In genomic region chr1:240280560-240281322, GRCh38 we compare ENCODE assay signal across 1 cellular context.
A peak's percentile ranks its signal among the peaks of the same experiment; 100 is the strongest.
TF ChIP-seq lines count a peak whose summit lies in the region.

No MANE protein-coding gene starts in this region.

TF ChIP-seq in HEK293, 187 proteins besides CTCF, POLR2A, EP300 and RAD21 (continued from another document and continues in another):
- TF ChIP-seq HIC1 (tag by site-specific recombination; IDR thresholded peaks at IDR 0.05) (no peak), ZNF521 (tag by site-specific recombination; IDR thresholded peaks at IDR 0.05) (no peak), KLF16 (tag by site-specific recombination; IDR thresholded peaks at IDR 0.05) (no peak), ZNF791 (tag by site-specific recombination; IDR thresholded peaks at IDR 0.05) (no peak), ZBTB11 (tag by site-specific recombination; conservative IDR thresholded peaks at IDR 0.05; ENCODE audit: low read depth) (no peak), HOXC10 (CRISPR knock-in tag; IDR thresholded peaks at IDR 0.05) (no peak), ZNF335 (tag by site-specific recombination; conservative IDR thresholded peaks at IDR 0.05) (peak; percentile 37; the same call in 1 of the 2 replicates), BCL6B (tag by site-specific recombination; IDR thresholded peaks at IDR 0.05) (no peak), ZXDB (tag by site-specific recombination; IDR thresholded peaks at IDR 0.05) (peak; percentile 92), MYNN (tag by site-specific recombination; IDR thresholded peaks at IDR 0.05; ENCODE audit: borderline replicate concordance) (no peak), REST (tag by site-specific recombination; IDR thresholded peaks at IDR 0.05) (no peak), HOXA7 (CRISPR knock-in tag; IDR thresholded peaks at IDR 0.05; ENCODE audit: borderline replicate concordance) (no peak), ZNF350 (tag by site-specific recombination; IDR thresholded peaks at IDR 0.05) (no peak), ZNF701 (tag by site-specific recombination; IDR thresholded peaks at IDR 0.05) (no peak), ZNF239 (tag by site-specific recombination; IDR thresholded peaks at IDR 0.05) (no peak), ZNF677 (tag by site-specific recombination; IDR thresholded peaks at IDR 0.05) (no peak), ZBTB8A (tag by site-specific recombination; IDR thresholded peaks at IDR 0.05) (peak; percentile 34; the same call in 1 of the 2 replicates), ZNF473 (tag by site-specific recombination; IDR thresholded peaks at IDR 0.05) (no peak), ZNF433 (tag by site-specific recombination; IDR thresholded peaks at IDR 0.05; ENCODE audit: low read depth) (no peak), KLF10 (tag by site-specific recombination; IDR thresholded peaks at IDR 0.05) (no peak), ZNF830 (tag by site-specific recombination; IDR thresholded peaks at IDR 0.05; ENCODE audit: low read depth) (no peak), ZNF596 (tag by site-specific recombination; IDR thresholded peaks at IDR 0.05) (no peak), ZNF488 (tag by site-specific recombination; IDR thresholded peaks at IDR 0.05) (no peak), FEZF1 (tag by site-specific recombination; IDR thresholded peaks at IDR 0.05) (peak; percentile 91), TCF7L2 (IDR thresholded peaks at IDR 0.05; ENCODE audit: borderline replicate concordance, low read depth, low read length) (peak; percentile 51; the same call in 1 of the 2 replicates), ZNF670 (tag by site-specific recombination; IDR thresholded peaks at IDR 0.05; ENCODE audit: low read depth) (no peak), ZNF24 (tag by site-specific recombination; IDR thresholded peaks at IDR 0.05) (no peak), WT1 (tag by site-specific recombination; IDR thresholded peaks at IDR 0.05) (peak; percentile 80), ZNF16 (tag by site-specific recombination; IDR thresholded peaks at IDR 0.05; ENCODE audit: low read depth) (no peak), ZBTB48 (tag by site-specific recombination; IDR thresholded peaks at IDR 0.05) (peak; percentile 80), ZNF776 (tag by site-specific recombination; IDR thresholded peaks at IDR 0.05; ENCODE audit: borderline replicate concordance) (no peak), ZNF184 (tag by site-specific recombination; IDR thresholded peaks at IDR 0.05) (no peak), SCRT1 (tag by site-specific recombination; IDR thresholded peaks at IDR 0.05; ENCODE audit: borderline replicate concordance) (0 out of 2 replicates have a peak, but pooled peaks have one; percentile 53), ZBTB7A (tag by site-specific recombination; IDR thresholded peaks at IDR 0.05; ENCODE audit: low read depth) (no peak), ZNF354C (tag by site-specific recombination; IDR thresholded peaks at IDR 0.05; ENCODE audit: borderline replicate concordance, low read depth) (no peak), PRDM10 (tag by site-specific recombination; IDR thresholded peaks at IDR 0.05) (peak; percentile 33; the same call in 1 of the 2 replicates), MZF1 (tag by site-specific recombination; IDR thresholded peaks at IDR 0.05; ENCODE audit: borderline replicate concordance) (peak; percentile 69; the same call in 1 of the 2 replicates), YY2 (tag by site-specific recombination; IDR thresholded peaks at IDR 0.05) (no peak), ZSCAN5A (tag by site-specific recombination; IDR thresholded peaks at IDR 0.05) (no peak), SALL2 (tag by site-specific recombination; IDR thresholded peaks at IDR 0.05; ENCODE audit: borderline replicate concordance) (no peak), ZFP37 (tag by site-specific recombination; IDR thresholded peaks at IDR 0.05) (no peak), ZNF692 (tag by site-specific recombination; IDR thresholded peaks at IDR 0.05) (peak; percentile 43), ZNF707 (tag by site-specific recombination; IDR thresholded peaks at IDR 0.05) (no peak), OSR2 (tag by site-specific recombination; IDR thresholded peaks at IDR 0.05) (peak; percentile 64), ZNF311 (tag by site-specific recombination; IDR thresholded peaks at IDR 0.05; ENCODE audit: borderline replicate concordance) (no peak), ZFP69B (tag by site-specific recombination; IDR thresholded peaks at IDR 0.05) (no peak), HOXD13 (CRISPR knock-in tag; IDR thresholded peaks at IDR 0.05; ENCODE audit: borderline replicate concordance) (0 out of 2 replicates have a peak, but pooled peaks have one; percentile 15), KLF1 (tag by site-specific recombination; IDR thresholded peaks at IDR 0.05) (peak; percentile 43; the same call in 1 of the 2 replicates), ZNF112 (tag by site-specific recombination; IDR thresholded peaks at IDR 0.05) (no peak), ZNF404 (tag by site-specific recombination; IDR thresholded peaks at IDR 0.05) (no peak), ZNF544 (tag by site-specific recombination; IDR thresholded peaks at IDR 0.05) (no peak), ZNF626 (tag by site-specific recombination; IDR thresholded peaks at IDR 0.05) (no peak)
